ENCODE assay signal across 26 cellular contexts in the genomic region with DNA sequence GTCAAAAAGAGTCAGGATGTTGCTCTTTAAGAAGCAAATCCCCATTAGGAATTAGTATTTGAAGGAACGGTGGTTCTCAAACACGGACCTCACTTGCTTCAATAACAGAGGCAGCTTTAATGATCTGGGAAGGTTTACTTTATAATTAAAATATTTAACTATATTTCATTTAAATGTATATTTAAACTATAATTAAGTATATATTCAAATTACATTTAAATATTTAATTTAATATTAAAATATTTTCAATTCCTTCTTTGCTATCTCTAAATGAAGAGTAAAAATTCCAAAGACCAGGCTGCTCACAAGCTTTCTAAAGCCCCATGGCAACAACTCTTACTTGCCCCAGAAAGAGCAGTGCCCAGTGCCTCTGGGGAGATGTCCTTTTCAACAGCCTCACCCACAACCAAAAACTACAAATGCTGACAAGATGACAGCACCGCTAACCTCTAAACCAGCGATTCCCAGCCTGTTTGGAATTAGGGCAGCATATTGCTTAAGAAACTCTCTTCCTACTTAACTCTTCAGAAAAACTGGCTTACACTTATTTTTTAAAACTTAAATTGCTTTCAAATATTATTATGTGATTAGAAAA.
DNase-seq lines count a peak whose midpoint lies in the region; ATAC-seq and TF ChIP-seq lines count a peak whose summit lies in the region.
"Had no signal": no experiment of that assay in that cellular context is flagged by ENCODE, and none has a peak within 500 bp of the region (broad histone marks: within the 10 kb centered on the region; RNA-seq: fewer than 3 reads in every experiment).

No MANE protein-coding gene starts in this region.

- H3K27ac Mint-ChIP-seq in WTC11, result no peak overlapping the region
- peak overlapping the region; percentile 96 for H3K27ac Mint-ChIP-seq in neural progenitor cell
- H3K27ac Mint-ChIP-seq in HFFc6, result no peak overlapping the region
- no peak overlapping the region for H3K27ac Mint-ChIP-seq in activated T-cell treated with anti-CD3 and anti-CD28 coated beads, Interleukin-2, amount 50 U/mL, for 72 hours
- H3K27ac Mint-ChIP-seq: CD8-positive, alpha-beta T cell had no signal

- H3K4me1 Mint-ChIP-seq in WTC11, result peaks cover 35% of the 10 kb centered on the region
- H3K4me1 Mint-ChIP-seq in neural progenitor cell, result peaks cover 78% of the 10 kb centered on the region
- H3K4me1 Mint-ChIP-seq in HFFc6 (ENCODE audit: low read depth), result no peaks in the 10 kb centered on the region
- no peaks in the 10 kb centered on the region for H3K4me1 Mint-ChIP-seq in activated T-cell treated with anti-CD3 and anti-CD28 coated beads, Interleukin-2, amount 50 U/mL, for 72 hours (ENCODE audit: low read depth)

- peaks cover 19% of the 10 kb centered on the region for H3F3A ChIP-seq in neural progenitor cell (ENCODE audit: low read depth)

- H3K9me3 Mint-ChIP-seq in WTC11 (no peaks in the 10 kb centered on the region), neural progenitor cell (peaks cover 10% of the 10 kb centered on the region), HFFc6 (peaks cover 28% of the 10 kb centered on the region)
- H3K9me3 Mint-ChIP-seq in activated T-cell treated with anti-CD3 and anti-CD28 coated beads, Interleukin-2, amount 50 U/mL, for 72 hours, result no peaks in the 10 kb centered on the region
- H3K9me3 Mint-ChIP-seq: CD8-positive, alpha-beta T cell had no signal

- no peak for TF ChIP-seq CTCF in WTC11 (IDR thresholded peaks at IDR 0.05)
- no peak for TF ChIP-seq CTCF in neural progenitor cell (IDR thresholded peaks at IDR 0.05)
- no peak for TF ChIP-seq CTCF in HFFc6 (IDR thresholded peaks at IDR 0.05)

- peaks cover 36% of the 10 kb centered on the region for H3K4me1 ChIP-seq in neural progenitor cell
- H3K4me1 ChIP-seq: Caco-2 had no signal

- no peaks in the 10 kb centered on the region for H3K79me2 ChIP-seq in neural progenitor cell (ENCODE audit: low read depth)

- no peak overlapping the region for H3K27ac ChIP-seq in neural progenitor cell
- H3K27ac ChIP-seq: C4-2B had no signal

- H3K27me3 Mint-ChIP-seq in WTC11 (ENCODE audit: low read depth) (peaks cover 12% of the 10 kb centered on the region), neural progenitor cell (ENCODE audit: insufficient read depth, low read depth) (peaks cover 5% of the 10 kb centered on the region), HFFc6 (ENCODE audit: insufficient read depth) (no peaks in the 10 kb centered on the region; the same call in none of the 2 replicates)
- H3K27me3 Mint-ChIP-seq in activated T-cell treated with anti-CD3 and anti-CD28 coated beads, Interleukin-2, amount 50 U/mL, for 72 hours (ENCODE audit: low read depth), result peaks cover 6% of the 10 kb centered on the region

- H3K9ac ChIP-seq in neural progenitor cell, result no peak overlapping the region

- no peaks in the 10 kb centered on the region for H3K9me3 ChIP-seq in neural progenitor cell (ENCODE audit: low read depth)
- H3K9me3 ChIP-seq: Caco-2 had no signal

- H3K4me3 ChIP-seq in neural progenitor cell, result no peak overlapping the region
- H3K4me3 ChIP-seq: K562 had no signal

- no peak for ATAC-seq in WTC11
- no peak for ATAC-seq in HG03378 (IDR thresholded peaks at IDR 0.05; ENCODE audit: unreplicated experiment)
- ATAC-seq in HG03571 (IDR thresholded peaks at IDR 0.05; ENCODE audit: unreplicated experiment), result no peak
- ATAC-seq in activated T-cell treated with anti-CD3 and anti-CD28 coated beads, Interleukin-2, amount 50 U/mL, for 72 hours (replicated peaks in 1 of 2), result no peak
- ATAC-seq: CD8-positive, alpha-beta T cell; K562; SK-N-SH treated with all-trans-retinoic acid at 6 μM for 48 hours had no signal

- no peak overlapping the region for H3K4me3 Mint-ChIP-seq in WTC11
- peak overlapping the region; percentile 68 for H3K4me3 Mint-ChIP-seq in neural progenitor cell
- H3K4me3 Mint-ChIP-seq in HFFc6, result no peak overlapping the region
- H3K4me3 Mint-ChIP-seq in activated T-cell treated with anti-CD3 and anti-CD28 coated beads, Interleukin-2, amount 50 U/mL, for 72 hours, result no peak overlapping the region
- H3K4me3 Mint-ChIP-seq: CD8-positive, alpha-beta T cell had no signal

- no peaks in the 10 kb centered on the region for H3K36me3 ChIP-seq in neural progenitor cell

- H3K4me2 ChIP-seq in neural progenitor cell, result peak overlapping the region; percentile 58

- DNase-seq in AG20443 (ENCODE audit: low spot score) (peak; percentile 16), WTC11 (ENCODE audit: low spot score) (no peak), fibroblast of gingiva (ENCODE audit: low read depth) (peak; percentile 70), neural progenitor cell (ENCODE audit: low spot score) (peak; percentile 8), HFFc6 (no peak)
- DNase-seq in activated T-cell treated with anti-CD3 and anti-CD28 coated beads, Interleukin-2, amount 50 U/mL, for 72 hours, result no peak
- DNase-seq: 8988T; ACHN; Caco-2; CD8-positive, alpha-beta T cell; DMS 273 treated with DMSO at 0.1 percent for 48 hours; DMS79; EL; GF-D8; MV-4-11; NCI-H1105; NCI-H1436 treated with DMSO at 0.1 percent for 48 hours; NCI-H1930; NCI-H2107; NCI-H524; NCI-H748 treated with DMSO at 0.1 percent for 48 hours had no signal

- no peaks in the 10 kb centered on the region for H3K36me3 Mint-ChIP-seq in WTC11
- peaks cover 6% of the 10 kb centered on the region for H3K36me3 Mint-ChIP-seq in neural progenitor cell
- H3K36me3 Mint-ChIP-seq in HFFc6 (ENCODE audit: low read depth), result peaks cover 3% of the 10 kb centered on the region; the same call in 1 of the 2 replicates
- no peaks in the 10 kb centered on the region for H3K36me3 Mint-ChIP-seq in activated T-cell treated with anti-CD3 and anti-CD28 coated beads, Interleukin-2, amount 50 U/mL, for 72 hours (ENCODE audit: insufficient read depth in 2 of 2)
- H3K36me3 Mint-ChIP-seq: CD8-positive, alpha-beta T cell had no signal

- H4K20me1 ChIP-seq in neural progenitor cell (ENCODE audit: low read depth), result no peaks in the 10 kb centered on the region

- CTCF ChIA-PET in WTC11 (lab: Charles Lee), result interaction anchor here (1.5 kb wide), 1 partner anchor 13 kb away, joined by 4 read pairs; no protein-coding TSS in a partner anchor

- no peak overlapping the region for H2AFZ ChIP-seq in neural progenitor cell (replicated peaks)

- no peaks in the 10 kb centered on the region for H3K27me3 ChIP-seq in neural progenitor cell

- POLR2A ChIA-PET in WTC11 (lab: Charles Lee), result no interaction called here

TF ChIP-seq in WTC11, 78 proteins besides CTCF, POLR2A, EP300 and RAD21:
- no peak for TF ChIP-seq TCF7 (CRISPR knock-in tag; IDR thresholded peaks at IDR 0.05; ENCODE audit: low read depth)
- no peak for TF ChIP-seq ZBTB21 (CRISPR knock-in tag; IDR thresholded peaks at IDR 0.05; ENCODE audit: borderline replicate concordance)
- TF ChIP-seq GRHL2 (CRISPR knock-in tag; IDR thresholded peaks at IDR 0.05; ENCODE audit: insufficient replicate concordance, severe bottlenecking), result no peak
- TF ChIP-seq HMGA2 (CRISPR knock-in tag; IDR thresholded peaks at IDR 0.05), result peak; percentile 100

Comparison
In these comparisons a context has a peak if more than half of its experiments do, and no peak if none do; other contexts are left out.
1. DNase-seq: peak in AG20443 (single experiment), fibroblast of gingiva (single experiment) and neural progenitor cell (single experiment); none in WTC11 (single experiment), HFFc6 (single experiment) and activated T-cell treated with anti-CD3 and anti-CD28 coated beads, Interleukin-2, amount 50 U/mL, for 72 hours (0 of 2).